Comparison of ENCODE assay signal across 18 cellular contexts in genomic region chr13:50189450-50189849, GRCh38.
DNase-seq lines count a peak whose midpoint lies in the region; ATAC-seq, FAIRE-seq and TF ChIP-seq lines count a peak whose summit lies in the region.
"Had no signal": no experiment of that assay in that cellular context is flagged by ENCODE, and none has a peak within 500 bp of the region (broad histone marks: within the 10 kb centered on the region; RNA-seq: fewer than 3 reads in every experiment).

No MANE protein-coding gene starts in this region.

- H3K27me3 Mint-ChIP-seq in activated CD4-positive, alpha-beta T cell treated with anti-CD3 and anti-CD28 coated beads, Interleukin-2, amount 10 ng/mL, durations not matched to agents 24 days and 14 days, result peaks cover 48% of the 10 kb centered on the region
- H3K27me3 Mint-ChIP-seq in HFFc6 (ENCODE audit: insufficient read depth), result peaks cover 5% of the 10 kb centered on the region; the same call in 1 of the 2 replicates
- H3K27me3 Mint-ChIP-seq in neural progenitor cell (ENCODE audit: insufficient read depth, low read depth), result no peaks in the 10 kb centered on the region
- H3K27me3 Mint-ChIP-seq in osteocyte (ENCODE audit: unreplicated experiment), result peaks cover 2% of the 10 kb centered on the region

- no peak overlapping the region for H3K27ac Mint-ChIP-seq in activated CD4-positive, alpha-beta T cell treated with anti-CD3 and anti-CD28 coated beads, Interleukin-2, amount 10 ng/mL, durations not matched to agents 24 days and 14 days
- H3K27ac Mint-ChIP-seq in HFFc6, result no peak overlapping the region
- H3K27ac Mint-ChIP-seq in neural progenitor cell, result no peak overlapping the region
- no peak overlapping the region for H3K27ac Mint-ChIP-seq in osteocyte (ENCODE audit: unreplicated experiment)
- H3K27ac Mint-ChIP-seq: CD8-positive, alpha-beta T cell; T-helper 1 cell treated with Interleukin-12 subunit alpha and Interleukin-12 subunit beta and Interleukin-4 antibody, amounts not matched to agents 30 μg/mL and 1 μg/mL, for 36 hours had no signal

- BruUV-seq in GM12878 (replicated peaks; lab: Mats Ljungman, UMichigan), result no TSS peak

- H3K9me3 Mint-ChIP-seq in activated CD4-positive, alpha-beta T cell treated with anti-CD3 and anti-CD28 coated beads, Interleukin-2, amount 10 ng/mL, durations not matched to agents 24 days and 14 days, result no peaks in the 10 kb centered on the region
- peaks cover 4% of the 10 kb centered on the region for H3K9me3 Mint-ChIP-seq in HFFc6
- H3K9me3 Mint-ChIP-seq in neural progenitor cell, result peaks cover 3% of the 10 kb centered on the region
- no peaks in the 10 kb centered on the region for H3K9me3 Mint-ChIP-seq in osteocyte (ENCODE audit: unreplicated experiment)
- H3K9me3 Mint-ChIP-seq: CD8-positive, alpha-beta T cell had no signal

- H3F3A ChIP-seq in neural progenitor cell (ENCODE audit: low read depth), result no peaks in the 10 kb centered on the region

- H3K9me3 ChIP-seq in GM12878 (replicated peaks; ENCODE audit: control insufficient read depth, insufficient read depth, low read length), result no peaks in the 10 kb centered on the region
- H3K9me3 ChIP-seq in neural progenitor cell (ENCODE audit: low read depth), result no peaks in the 10 kb centered on the region
- H3K9me3 ChIP-seq: vagina had no signal

- H3K4me3 ChIP-seq in GM12878, result no peak overlapping the region
- no peak overlapping the region for H3K4me3 ChIP-seq in neural progenitor cell
- H3K4me3 ChIP-seq: GM23248, vagina had no signal

- H3K79me2 ChIP-seq in GM12878 (ENCODE audit: control insufficient read depth, insufficient read depth, low read length) (no peaks in the 10 kb centered on the region), neural progenitor cell (ENCODE audit: low read depth) (peaks cover 17% of the 10 kb centered on the region)

- ATAC-seq in GM12878, result no peak
- ATAC-seq: CD8-positive, alpha-beta T cell had no signal

- H3K4me1 Mint-ChIP-seq in activated CD4-positive, alpha-beta T cell treated with anti-CD3 and anti-CD28 coated beads, Interleukin-2, amount 10 ng/mL, durations not matched to agents 24 days and 14 days, result peaks cover 4% of the 10 kb centered on the region
- H3K4me1 Mint-ChIP-seq in HFFc6 (ENCODE audit: low read depth) (no peaks in the 10 kb centered on the region), neural progenitor cell (peaks cover 12% of the 10 kb centered on the region), osteocyte (ENCODE audit: unreplicated experiment) (peaks cover 10% of the 10 kb centered on the region)

- no peak overlapping the region for H3K4me2 ChIP-seq in GM12878 (ENCODE audit: control insufficient read depth, insufficient read depth)
- no peak overlapping the region for H3K4me2 ChIP-seq in neural progenitor cell

- peak; percentile 24; the same call in 1 of the 2 replicates for TF ChIP-seq CTCF in HFFc6 (IDR thresholded peaks at IDR 0.05)
- TF ChIP-seq CTCF in GM12878 (IDR thresholded peaks at IDR 0.05 in 2 of 3, conservative IDR thresholded peaks at IDR 0.05 in 1 of 3; ENCODE audit: control insufficient read depth in 2 of 3, extremely low read depth in 1 of 3, insufficient read depth in 1 of 3, low read depth in 3 of 3, low read length in 3 of 3), result 0 out of 6 replicates have a peak, but pooled peaks of 1 of the 3 experiments have one; percentile 9
- peak; percentile 28 for TF ChIP-seq CTCF in neural progenitor cell (IDR thresholded peaks at IDR 0.05)
- TF ChIP-seq CTCF in osteocyte (IDR thresholded peaks at IDR 0.05), result no peak

- TF ChIP-seq RAD21 in GM12878 (IDR thresholded peaks at IDR 0.05; ENCODE audit: insufficient read depth, low read depth, low read length), result peak; percentile 19; the same call in 1 of the 2 replicates

- intact Hi-C loops in activated CD4-positive, alpha-beta T cell treated with anti-CD3 and anti-CD28 coated beads, Interleukin-2, amount 10 ng/mL, durations not matched to agents 24 days and 14 days (cut with micrococcal nuclease), result no loop called here
- intact Hi-C loops in GM12878 (cut with micrococcal nuclease; ENCODE audit: unreplicated experiment), result no loop called here

- TF ChIP-seq EP300 in GM12878 (IDR thresholded peaks at IDR 0.05; ENCODE audit: borderline replicate concordance in 1 of 2, control insufficient read depth in 1 of 2, low read depth in 2 of 2, low read length in 2 of 2), result no peak

- H3K9ac ChIP-seq in GM12878 (ENCODE audit: control insufficient read depth, insufficient read depth, low read length) (no peak overlapping the region), neural progenitor cell (no peak overlapping the region)
- H3K9ac ChIP-seq: GM23248 had no signal

- SMC1A ChIA-PET in GM12878 (lab: Charles Lee; ENCODE audit: uncharacterized antibody, unreplicated experiment), result interaction anchor here (1.0 kb wide), 1 partner anchor 611 kb away, joined by 5 read pairs; no protein-coding TSS in a partner anchor

- H3K4me3 Mint-ChIP-seq in activated CD4-positive, alpha-beta T cell treated with anti-CD3 and anti-CD28 coated beads, Interleukin-2, amount 10 ng/mL, durations not matched to agents 24 days and 14 days, result no peak overlapping the region
- H3K4me3 Mint-ChIP-seq in HFFc6, result no peak overlapping the region
- H3K4me3 Mint-ChIP-seq in neural progenitor cell, result no peak overlapping the region
- no peak overlapping the region for H3K4me3 Mint-ChIP-seq in osteocyte (ENCODE audit: unreplicated experiment)
- H3K4me3 Mint-ChIP-seq: CD8-positive, alpha-beta T cell; T-helper 1 cell treated with Interleukin-12 subunit alpha and Interleukin-12 subunit beta and Interleukin-4 antibody, amounts not matched to agents 30 μg/mL and 1 μg/mL, for 36 hours had no signal

- peak; percentile 61 for DNase-seq in activated CD4-positive, alpha-beta T cell treated with anti-CD3 and anti-CD28 coated beads, Interleukin-2, amount 10 ng/mL, durations not matched to agents 24 days and 14 days
- no peak for DNase-seq in activated CD4-positive, alpha-beta T cell treated with anti-CD3 and anti-CD28 coated beads, Interleukin-2, amount 50 U/mL, for 48 hours
- DNase-seq in HFFc6, result no peak
- DNase-seq in GM12878 (ENCODE audit: low read depth, low spot score), result no peak
- DNase-seq in neural progenitor cell (ENCODE audit: low spot score), result no peak
- no peak for DNase-seq in osteocyte (ENCODE audit: extremely low spot score, unreplicated experiment)
- no peak for DNase-seq in stimulated activated CD4-positive, alpha-beta T cell treated with anti-CD3 and anti-CD28 coated beads, Interleukin-4, amount 100 ng/mL, for 4 hours
- no peak for DNase-seq in activated T-cell treated with anti-CD3 and anti-CD28 coated beads for 4 hours
- DNase-seq: activated CD8-positive, alpha-beta memory T cell treated with anti-CD3 and anti-CD28 coated beads, Interleukin-2, amount 50 U/mL, for 4 hours; aorta; CD8-positive, alpha-beta T cell; GM23248; NCI-H146; NCI-H345; SHP77 treated with DMSO at 0.1 percent for 48 hours; stimulated activated CD4-positive, alpha-beta T cell treated with anti-CD3 and anti-CD28 coated beads, Interleukin-1b, Interleukin-23, amount 100 ng/mL, for 48 hours had no signal

- CTCF ChIA-PET in GM12878 (lab: Yijun Ruan, JAX), result interaction anchor here (0.6 to 1.6 kb wide), 6 partner anchors 21 to 722 kb away, joined by 3 to 7 read pairs (median 4); no protein-coding TSS in a partner anchor

- H3K27ac ChIP-seq in GM12878 (ENCODE audit: control insufficient read depth, insufficient read depth) (no peak overlapping the region), neural progenitor cell (no peak overlapping the region)
- H3K27ac ChIP-seq: GM23248, vagina had no signal

- RAD21 ChIA-PET in GM12878 (lab: Charles Lee; ENCODE audit: unreplicated experiment), result interaction anchor here (1.1 kb wide), 1 partner anchor 722 kb away, joined by 4 read pairs; no protein-coding TSS in a partner anchor

- H2AFZ ChIP-seq in GM12878 (ENCODE audit: control insufficient read depth, low read depth, low read length), result no peak overlapping the region
- no peak overlapping the region for H2AFZ ChIP-seq in neural progenitor cell (replicated peaks)
- H2AFZ ChIP-seq: GM23248 had no signal

- H3K4me1 ChIP-seq in GM12878 (ENCODE audit: control insufficient read depth, insufficient read depth, low read length) (no peaks in the 10 kb centered on the region), neural progenitor cell (peaks cover 29% of the 10 kb centered on the region)
- H3K4me1 ChIP-seq: vagina had no signal

- H4K20me1 ChIP-seq in GM12878 (ENCODE audit: control insufficient read depth, insufficient read depth), result no peaks in the 10 kb centered on the region
- H4K20me1 ChIP-seq in neural progenitor cell (ENCODE audit: low read depth), result no peaks in the 10 kb centered on the region

- peaks cover 0 to 11% of the 10 kb centered on the region in 2 experiments; a peak in 2 of 4 replicates for H3K27me3 ChIP-seq in GM12878 (replicated peaks in 1 of 2; ENCODE audit: control insufficient read depth in 2 of 2, insufficient read depth in 2 of 2, low read length in 1 of 2)
- H3K27me3 ChIP-seq in neural progenitor cell, result no peaks in the 10 kb centered on the region
- H3K27me3 ChIP-seq: vagina had no signal

- in situ Hi-C loops in GM12878 (cut with MboI), result no loop called here

- no peak for TF ChIP-seq POLR2A in GM12878 (IDR thresholded peaks at IDR 0.05; ENCODE audit: low read depth, low read length)

- no peak for FAIRE-seq in GM12878 (lab: Jason Lieb, UNC)

- H3K36me3 Mint-ChIP-seq in activated CD4-positive, alpha-beta T cell treated with anti-CD3 and anti-CD28 coated beads, Interleukin-2, amount 10 ng/mL, durations not matched to agents 24 days and 14 days (ENCODE audit: low read depth), result no peaks in the 10 kb centered on the region
- no peaks in the 10 kb centered on the region for H3K36me3 Mint-ChIP-seq in HFFc6 (ENCODE audit: low read depth)
- peaks cover 3% of the 10 kb centered on the region for H3K36me3 Mint-ChIP-seq in neural progenitor cell
- no peaks in the 10 kb centered on the region for H3K36me3 Mint-ChIP-seq in osteocyte (ENCODE audit: unreplicated experiment)
- H3K36me3 Mint-ChIP-seq: CD8-positive, alpha-beta T cell had no signal

- POLR2A ChIA-PET in GM12878 (lab: Charles Lee), result no interaction called here

- 24% methylated on average over 2 of the region's 2 CpGs for whole genome bisulfite sequencing in GM12878 (ENCODE audit: insufficient coverage, insufficient replicate concordance, low lambda C conversion rate, missing lambda C conversion rate)

- H3K36me3 ChIP-seq in GM12878 (ENCODE audit: control insufficient read depth in 2 of 2, insufficient read depth in 2 of 2, low read length in 1 of 2) (no peaks in the 10 kb centered on the region), neural progenitor cell (no peaks in the 10 kb centered on the region)
- H3K36me3 ChIP-seq: vagina had no signal

TF ChIP-seq in GM12878, 131 proteins besides CTCF, POLR2A, EP300 and RAD21:
- TF ChIP-seq CREB1 (IDR thresholded peaks at IDR 0.05; ENCODE audit: low read depth), result no peak
- no peak for TF ChIP-seq STAT1 (conservative IDR thresholded peaks at IDR 0.05)
- TF ChIP-seq TARDBP (IDR thresholded peaks at IDR 0.05; ENCODE audit: borderline replicate concordance), result no peak
TF ChIP-seq in GM12878: peak in this region for 0.
